ENCODE assay signal across 15 cellular contexts in the genomic region with DNA sequence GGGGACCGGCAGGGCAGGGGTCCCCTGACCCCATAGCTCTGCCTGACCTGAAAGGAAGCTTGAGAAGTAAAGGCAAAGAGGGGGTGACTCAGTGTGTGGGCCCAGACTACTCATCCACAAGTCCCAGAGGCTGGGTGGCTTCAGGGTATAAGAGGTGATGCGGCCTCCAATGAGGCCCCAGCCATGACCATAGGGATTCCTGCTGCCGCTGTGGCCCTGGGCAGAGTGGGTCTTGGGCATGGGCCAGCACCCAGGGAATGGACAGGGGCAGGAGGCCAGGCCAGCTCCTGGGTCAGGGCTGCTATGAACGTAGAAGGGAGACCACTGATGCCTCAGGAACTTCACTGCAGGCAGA.
"Had no signal": no experiment of that assay in that cellular context is flagged by ENCODE, and none has a peak within 500 bp of the region (broad histone marks: within the 10 kb centered on the region; RNA-seq: fewer than 3 reads in every experiment).

No MANE protein-coding gene starts in this region.

- H3K4me1 ChIP-seq: colonic mucosa, right atrium auricular region had no signal

- H3K4me3 ChIP-seq: colonic mucosa, lung, right atrium auricular region had no signal

- H3K4me1 Mint-ChIP-seq: activated CD4-positive, alpha-beta memory T cell treated with anti-CD3 and anti-CD28 coated beads, Interleukin-2, amount 10 ng/mL, durations not matched to agents 7 days and 5 days had no signal

- DNase-seq: activated CD4-positive, alpha-beta memory T cell treated with anti-CD3 and anti-CD28 coated beads, Interleukin-2, amount 10 ng/mL, durations not matched to agents 7 days and 5 days; activated CD4-positive, alpha-beta T cell treated with anti-CD3 and anti-CD28 coated beads for 4 hours; activated gamma-delta T cell; activated T-cell treated with anti-CD3 and anti-CD28 coated beads, Interleukin-2, amount 50 U/mL, for 24 hours; colonic mucosa; midbrain had no signal

- H3K9me3 Mint-ChIP-seq: activated CD4-positive, alpha-beta memory T cell treated with anti-CD3 and anti-CD28 coated beads, Interleukin-2, amount 10 ng/mL, durations not matched to agents 7 days and 5 days; activated naive CD4-positive, alpha-beta T cell treated with anti-CD3 and anti-CD28 coated beads, Interleukin-2, amount 50 U/mL, for 72 hours; activated T-cell treated with anti-CD3 and anti-CD28 coated beads, Interleukin-2, amount 50 U/mL, for 24 hours; T-helper 1 cell treated with Interleukin-12 subunit alpha and Interleukin-12 subunit beta and Interleukin-4 antibody, amounts not matched to agents 30 μg/mL and 1 μg/mL, for 36 hours had no signal

- H3K36me3 Mint-ChIP-seq: activated naive CD4-positive, alpha-beta T cell treated with anti-CD3 and anti-CD28 coated beads, Interleukin-2, amount 50 U/mL, for 72 hours had no signal

- H3K27ac Mint-ChIP-seq: activated CD4-positive, alpha-beta memory T cell treated with anti-CD3 and anti-CD28 coated beads, Interleukin-2, amount 10 ng/mL, durations not matched to agents 7 days and 5 days; activated naive CD4-positive, alpha-beta T cell treated with anti-CD3 and anti-CD28 coated beads, Interleukin-2, amount 50 U/mL, for 72 hours; activated T-cell treated with anti-CD3 and anti-CD28 coated beads, Interleukin-2, amount 50 U/mL, for 24 hours; progenitor cell of endocrine pancreas; T-helper 1 cell treated with Interleukin-12 subunit alpha and Interleukin-12 subunit beta and Interleukin-4 antibody, amounts not matched to agents 30 μg/mL and 1 μg/mL, for 36 hours had no signal

- H3K9me3 ChIP-seq: colonic mucosa, right atrium auricular region had no signal

- ATAC-seq: activated naive CD4-positive, alpha-beta T cell treated with anti-CD3 and anti-CD28 coated beads, Interleukin-2, amount 50 U/mL, for 72 hours had no signal

- H3K36me3 ChIP-seq: colonic mucosa, right atrium auricular region had no signal

- H3K4me3 Mint-ChIP-seq: activated CD4-positive, alpha-beta memory T cell treated with anti-CD3 and anti-CD28 coated beads, Interleukin-2, amount 10 ng/mL, durations not matched to agents 7 days and 5 days; activated T-cell treated with anti-CD3 and anti-CD28 coated beads, Interleukin-2, amount 50 U/mL, for 24 hours; T-helper 1 cell treated with Interleukin-12 subunit alpha and Interleukin-12 subunit beta and Interleukin-4 antibody, amounts not matched to agents 30 μg/mL and 1 μg/mL, for 36 hours had no signal

- FAIRE-seq: endometrium, islet of Langerhans, small intestine, urothelium cell line had no signal

- H3K27ac ChIP-seq: colonic mucosa, right atrium auricular region had no signal

- H3K27me3 ChIP-seq: colonic mucosa, right atrium auricular region had no signal
